ENCODE assay signal across 20 cellular contexts in the genomic region with DNA sequence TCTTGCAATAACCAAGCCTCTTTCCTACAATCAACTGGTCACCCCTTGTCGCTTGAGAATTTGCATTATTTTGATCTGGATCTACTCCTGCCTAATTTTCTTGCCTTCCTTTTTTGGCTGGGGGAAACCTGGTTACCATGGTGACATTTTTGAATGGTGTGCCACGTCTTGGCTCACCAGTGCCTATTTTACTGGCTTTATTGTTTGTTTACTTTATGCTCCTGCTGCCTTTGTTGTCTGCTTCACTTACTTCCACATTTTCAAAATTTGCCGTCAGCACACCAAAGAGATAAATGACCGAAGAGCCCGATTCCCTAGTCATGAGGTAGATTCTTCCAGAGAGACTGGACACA.
"Had no signal": no experiment of that assay in that cellular context is flagged by ENCODE, and none has a peak within 500 bp of the region (broad histone marks: within the 10 kb centered on the region; RNA-seq: fewer than 3 reads in every experiment).

No MANE protein-coding gene starts in this region.

- H3K9me3 ChIP-seq: prostate gland had no signal

- H3K27ac ChIP-seq: hepatocyte, left lung, prostate gland, right atrium auricular region, tibial artery had no signal

- H3K79me2 ChIP-seq: hepatocyte had no signal

- H3K4me3 ChIP-seq: hepatocyte, left lung, prostate gland, right atrium auricular region, tibial artery had no signal

- H3K27me3 Mint-ChIP-seq: dendritic cell treated with granulocyte-macrophage colony-stimulating factor and Interleukin-4, amounts not matched to agents 40 ng/mL and 50 ng/mL, for 4 days; naive thymus-derived CD4-positive, alpha-beta T cell; T-helper 17 cell had no signal

- ATAC-seq: activated T-cell treated with anti-CD3 and anti-CD28 coated beads, Interleukin-2, amount 50 U/mL, for 4 hours; esophagus mucosa; left lung; naive thymus-derived CD4-positive, alpha-beta T cell; T-helper 17 cell had no signal

- H3K36me3 ChIP-seq: left lung, prostate gland, right atrium auricular region, tibial artery had no signal

- DNase-seq: activated CD4-positive, alpha-beta T cell treated with anti-CD3 and anti-CD28 coated beads for 4 hours; activated CD4-positive, alpha-beta T cell treated with anti-CD3 and anti-CD28 coated beads, Interleukin-2, amount 50 U/mL, for 48 hours; activated CD4-positive, CD25-positive, alpha-beta regulatory T cell; activated CD8-positive, alpha-beta memory T cell treated with anti-CD3 and anti-CD28 coated beads, Interleukin-2, amount 50 U/mL, for 48 hours; activated naive CD4-positive, alpha-beta T cell treated with Interleukin-2 at 50 U/mL for 16 hours; activated T-cell treated with anti-CD3 and anti-CD28 coated beads, Interleukin-2, amount 50 U/mL, for 4 hours; effector memory CD4-positive, alpha-beta T cell; foreskin melanocyte; kidney glomerular epithelial cell; left lung; naive thymus-derived CD4-positive, alpha-beta T cell; stimulated activated CD4-positive, alpha-beta T cell treated with anti-CD3 and anti-CD28 coated beads, Interleukin-4, amount 100 ng/mL, for 24 hours; stimulated activated naive CD4-positive, alpha-beta T cell treated with Interleukin-2 at 50 U/mL for 16 hours; T-helper 17 cell; tibial artery had no signal

- H3K27ac Mint-ChIP-seq: dendritic cell treated with granulocyte-macrophage colony-stimulating factor and Interleukin-4, amounts not matched to agents 40 ng/mL and 50 ng/mL, for 4 days; T-helper 17 cell had no signal

- H3K9me3 Mint-ChIP-seq: activated T-cell treated with anti-CD3 and anti-CD28 coated beads, Interleukin-2, amount 50 U/mL, for 4 hours; dendritic cell treated with granulocyte-macrophage colony-stimulating factor and Interleukin-4, amounts not matched to agents 40 ng/mL and 50 ng/mL, for 4 days; naive thymus-derived CD4-positive, alpha-beta T cell had no signal

- H3K27me3 ChIP-seq: hepatocyte, left lung, right atrium auricular region, tibial artery had no signal

- H3K4me3 Mint-ChIP-seq: activated T-cell treated with anti-CD3 and anti-CD28 coated beads, Interleukin-2, amount 50 U/mL, for 4 hours; dendritic cell treated with granulocyte-macrophage colony-stimulating factor and Interleukin-4, amounts not matched to agents 40 ng/mL and 50 ng/mL, for 4 days; naive thymus-derived CD4-positive, alpha-beta T cell; T-helper 17 cell had no signal

- H2AFZ ChIP-seq: hepatocyte had no signal

- H3K4me2 ChIP-seq: hepatocyte had no signal

- H3K4me1 ChIP-seq: left lung, prostate gland had no signal
